ENCODE assay signal across 11 cellular contexts in genomic region chr3:134150476-134150875, GRCh38.
"Had no signal": no experiment of that assay in that cellular context is flagged by ENCODE, and none has a peak within 500 bp of the region (broad histone marks: within the 10 kb centered on the region; RNA-seq: fewer than 3 reads in every experiment).

No MANE protein-coding gene starts in this region.

- H3K4me3 Mint-ChIP-seq: immature natural killer cell; naive thymus-derived CD4-positive, alpha-beta T cell had no signal

- DNase-seq: immature natural killer cell; left ventricle myocardium superior; mammary epithelial cell; naive thymus-derived CD4-positive, alpha-beta T cell; small intestine; stimulated activated CD4-positive, alpha-beta T cell treated with anti-CD3 and anti-CD28 coated beads, Interleukin-12 subunit alpha, Interleukin-12 subunit beta, amount 100 ng/mL, for 4 hours; stimulated activated naive CD4-positive, alpha-beta T cell treated with Interleukin-2 at 50 U/mL for 16 hours; thyroid gland had no signal

- H3K27ac Mint-ChIP-seq: immature natural killer cell had no signal

- H3K27me3 ChIP-seq: heart right ventricle, neutrophil, right atrium auricular region, thyroid gland had no signal

- H3K9me3 ChIP-seq: heart right ventricle, neutrophil, right atrium auricular region, thyroid gland had no signal

- H3K27me3 Mint-ChIP-seq: naive thymus-derived CD4-positive, alpha-beta T cell had no signal

- H3K4me3 ChIP-seq: heart right ventricle, right atrium auricular region, thyroid gland had no signal

- H3K27ac ChIP-seq: neutrophil, right atrium auricular region, thyroid gland had no signal

- H3K4me1 ChIP-seq: right atrium auricular region had no signal

- H3K9me3 Mint-ChIP-seq: immature natural killer cell; naive thymus-derived CD4-positive, alpha-beta T cell had no signal

- ATAC-seq: left ventricle myocardium superior; naive thymus-derived CD4-positive, alpha-beta T cell had no signal
